ENCODE assay signal across 8 cellular contexts in the genomic region with DNA sequence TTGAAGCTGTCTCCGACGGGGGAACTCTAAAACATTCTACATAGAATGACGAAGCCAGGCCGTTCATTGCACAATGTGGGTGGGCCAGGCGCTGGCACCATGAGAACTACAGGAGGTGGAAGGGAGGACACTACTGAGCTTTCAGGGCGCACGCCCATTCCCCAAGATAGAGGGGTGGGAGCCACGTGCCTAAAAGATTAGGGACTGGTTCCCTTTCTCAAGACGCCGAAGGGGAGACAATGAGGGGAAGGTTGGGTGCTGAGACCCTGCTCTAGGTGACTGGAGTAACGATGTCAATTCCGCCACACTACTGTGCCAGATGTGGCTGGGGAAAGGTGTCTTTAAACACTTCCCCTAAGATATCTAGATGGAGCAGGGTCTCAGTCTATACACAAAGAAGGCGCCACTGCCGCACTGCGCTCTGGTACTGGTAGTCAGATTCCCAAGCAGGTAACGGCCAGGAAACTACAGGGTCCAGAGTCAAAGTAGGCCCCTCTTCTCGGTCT. TPM values are rescaled to one million over a fixed set of nuclear protein-coding genes. Genes with fewer than 3 reads are reported as not detected.
A peak's percentile ranks its signal among the peaks of the same experiment; 100 is the strongest.
DNase-seq lines count a peak whose midpoint lies in the region; ATAC-seq lines count a peak whose summit lies in the region.

No MANE protein-coding gene starts in this region.

- intact Hi-C loops in left ventricle myocardium superior (cut with micrococcal nuclease): no loop called here
- intact Hi-C loops in sciatic nerve (cut with DNase I): no loop called here

- H3K36me3 Mint-ChIP-seq in IgD-negative memory B cell: peaks cover 3% of the 10 kb centered on the region
- H3K36me3 Mint-ChIP-seq in activated naive CD8-positive, alpha-beta T cell: peaks cover 15% of the 10 kb centered on the region

- peaks cover 50 to 54% (median 53%) of the 10 kb centered on the region in 3 donors for H3K4me1 Mint-ChIP-seq in IgD-negative memory B cell
- H3K4me1 Mint-ChIP-seq in activated naive CD8-positive, alpha-beta T cell (ENCODE audit: low read depth): peaks cover 56% of the 10 kb centered on the region

- H3K27me3 Mint-ChIP-seq in IgD-negative memory B cell: no peaks in the 10 kb centered on the region
- H3K27me3 Mint-ChIP-seq in activated naive CD8-positive, alpha-beta T cell: no peaks in the 10 kb centered on the region

- peak overlapping the region; percentile 99 to 100 (median 100) for H3K4me3 Mint-ChIP-seq in IgD-negative memory B cell
- peak overlapping the region; percentile 97 for H3K4me3 Mint-ChIP-seq in activated naive CD8-positive, alpha-beta T cell

- ATAC-seq in left ventricle myocardium superior (peak; percentile 6), sciatic nerve (peak; percentile 16), HG02588 (IDR thresholded peaks at IDR 0.05; ENCODE audit: unreplicated experiment) (no peak)

- peak overlapping the region; percentile 100 for H3K27ac Mint-ChIP-seq in IgD-negative memory B cell
- H3K27ac Mint-ChIP-seq in activated naive CD8-positive, alpha-beta T cell: peak overlapping the region; percentile 100

- peak; percentile 55 for DNase-seq in DMS 273 (lab: John Stamatoyannopoulos, UW; ENCODE audit: unreplicated experiment)
- DNase-seq in DMS 273 treated with DMSO at 0.1 percent for 48 hours (lab: John Stamatoyannopoulos, UW): no peak
- peak; percentile 52 for DNase-seq in left ventricle myocardium superior
- no peak for DNase-seq in sciatic nerve (ENCODE audit: low spot score)
- DNase-seq in RPMI8226: no peak

- H3K9me3 Mint-ChIP-seq in IgD-negative memory B cell: peaks cover 0 to 1% (median 0%) of the 10 kb centered on the region in 3 donors
- peaks cover 4% of the 10 kb centered on the region for H3K9me3 Mint-ChIP-seq in activated naive CD8-positive, alpha-beta T cell (ENCODE audit: low read depth)

RNA-seq across cellular contexts. Expression of gene CSDE1, which starts 0.8 kb away (rescaled TPM):
- polyA plus RNA-seq in IgD-negative memory B cell: 312 TPM
- total RNA-seq in left ventricle myocardium superior (923 TPM), sciatic nerve (592 TPM)

RNA-seq across cellular contexts. Expression of gene SIKE1, which starts 23.5 kb away (rescaled TPM):
- polyA plus RNA-seq in IgD-negative memory B cell: 33.9 TPM
- total RNA-seq in left ventricle myocardium superior (29.3 TPM), sciatic nerve (35.4 TPM)

RNA-seq across cellular contexts. Expression of gene NRAS, which starts 40.4 kb away (rescaled TPM):
- 30.6 TPM for polyA plus RNA-seq in IgD-negative memory B cell
- total RNA-seq in left ventricle myocardium superior (6.9 TPM), sciatic nerve (19.4 TPM)

Comparison
In these comparisons a context has a peak if more than half of its experiments do, and no peak if none do; other contexts are left out.
1. DNase-seq: peak in DMS 273 (single experiment) and left ventricle myocardium superior (single experiment); none in DMS 273 treated with DMSO at 0.1 percent for 48 hours (single experiment), sciatic nerve (single experiment) and RPMI8226 (single experiment).